ENCODE assay signal across 23 cellular contexts in genomic region chr3:82022836-82023235, GRCh38.
DNase-seq lines count a peak whose midpoint lies in the region; ATAC-seq, FAIRE-seq and TF ChIP-seq lines count a peak whose summit lies in the region.
"Had no signal": no experiment of that assay in that cellular context is flagged by ENCODE, and none has a peak within 500 bp of the region (broad histone marks: within the 10 kb centered on the region; RNA-seq: fewer than 3 reads in every experiment).

No MANE protein-coding gene starts in this region.

- intact Hi-C loops in dorsolateral prefrontal cortex (cut with DNase I) = no loop called here

- no peak for FAIRE-seq in bronchial epithelial cell (lab: Jason Lieb, UNC)
- FAIRE-seq: GM12891 had no signal

- H3K27me3 ChIP-seq in bronchial epithelial cell (ENCODE audit: control insufficient read depth, insufficient read depth, low read length) (no peaks in the 10 kb centered on the region), foreskin keratinocyte (no peaks in the 10 kb centered on the region), dorsolateral prefrontal cortex (no peaks in the 10 kb centered on the region)
- H3K27me3 ChIP-seq: BE2C, BLaER1 had no signal

- no peak for TF ChIP-seq CTCF in bronchial epithelial cell (IDR thresholded peaks at IDR 0.05; ENCODE audit: insufficient read depth, low read length, severe bottlenecking)
- no peak for TF ChIP-seq CTCF in foreskin keratinocyte (conservative IDR thresholded peaks at IDR 0.05)
- no peak for TF ChIP-seq CTCF in dorsolateral prefrontal cortex (IDR thresholded peaks at IDR 0.05 in 54 of 56, conservative IDR thresholded peaks at IDR 0.05 in 2 of 56; ENCODE audit: low read depth in 1 of 56, partially characterized antibody in 56 of 56)

- H3K4me1 ChIP-seq in foreskin keratinocyte = no peaks in the 10 kb centered on the region
- H3K4me1 ChIP-seq: BE2C, BLaER1 had no signal

- H3K4me3 ChIP-seq in bronchial epithelial cell (ENCODE audit: low read depth, low read length) (no peak overlapping the region), dorsolateral prefrontal cortex (no peak overlapping the region)
- H3K4me3 ChIP-seq: BLaER1 had no signal

- ATAC-seq in GM18867 (IDR thresholded peaks at IDR 0.05; ENCODE audit: unreplicated experiment) = peak; percentile 41
- ATAC-seq in foreskin keratinocyte = peak; percentile 54

- no peak overlapping the region for H3K27ac ChIP-seq in foreskin keratinocyte
- H3K27ac ChIP-seq in dorsolateral prefrontal cortex = no peak overlapping the region
- H3K27ac ChIP-seq: BLaER1 had no signal

- H3K36me3 ChIP-seq in bronchial epithelial cell (ENCODE audit: control insufficient read depth, insufficient read depth, low read length) = no peaks in the 10 kb centered on the region
- H3K36me3 ChIP-seq: BE2C, BLaER1 had no signal

- DNase-seq in bronchial epithelial cell (ENCODE audit: low read depth) = peak; percentile 72
- DNase-seq in foreskin keratinocyte = peak in 1 of 2 donors; percentile 9
- no peak for DNase-seq in DMS114 treated with DMSO at 0.1 percent for 48 hours (lab: John Stamatoyannopoulos, UW; ENCODE audit: unreplicated experiment)
- DNase-seq in dorsolateral prefrontal cortex = no peak
- no peak for DNase-seq in activated CD8-positive, alpha-beta memory T cell treated with anti-CD3 and anti-CD28 coated beads, Interleukin-2, amount 50 U/mL, for 48 hours
- no peak for DNase-seq in activated effector memory CD4-positive, alpha-beta T cell treated with Interleukin-2 at 50 U/mL for 16 hours
- DNase-seq: 8988T; ACHN; BE2C; C1 segment of cervical spinal cord; CD4-positive, alpha-beta memory T cell; CD4-positive, CD25-positive, alpha-beta regulatory T cell; CD8-positive, alpha-beta memory T cell; COR-L47; DMS 273 treated with DMSO at 0.1 percent for 48 hours; DMS53; DMS79; DND-41; EL; GDM1 had no signal
